In genomic region chr19:35871611-35872010, GRCh38 we compare ENCODE assay signal across 2 cellular contexts.
TF ChIP-seq lines count a peak whose summit lies in the region.

No MANE protein-coding gene starts in this region.

TF ChIP-seq in H1, 55 proteins besides CTCF, POLR2A, EP300 and RAD21:
- TF ChIP-seq BCL11A (IDR thresholded peaks at IDR 0.05; ENCODE audit: low read depth in 2 of 2, low read length in 2 of 2) (no peak), CREB1 (IDR thresholded peaks at IDR 0.05) (no peak), NANOG (IDR thresholded peaks at IDR 0.05; ENCODE audit: insufficient read depth, low read depth, low read length, poor library complexity, severe bottlenecking) (no peak), ATF2 (IDR thresholded peaks at IDR 0.05; ENCODE audit: low read length) (no peak), RFX5 (IDR thresholded peaks at IDR 0.05; ENCODE audit: borderline replicate concordance, low read depth, low read length) (no peak)
TF ChIP-seq in H1: peak in this region for 0.

TF ChIP-seq in HEK293T, 16 proteins besides CTCF, POLR2A, EP300 and RAD21:
- TF ChIP-seq NFRKB (IDR thresholded peaks at IDR 0.05), result no peak
- TF ChIP-seq L3MBTL2 (conservative IDR thresholded peaks at IDR 0.05), result no peak
- TF ChIP-seq FOXK2 (IDR thresholded peaks at IDR 0.05), result no peak
- TF ChIP-seq PKNOX1 (IDR thresholded peaks at IDR 0.05), result no peak
- TF ChIP-seq BHLHE40 (IDR thresholded peaks at IDR 0.05; ENCODE audit: borderline replicate concordance), result no peak
- no peak for TF ChIP-seq FOXM1 (IDR thresholded peaks at IDR 0.05; ENCODE audit: borderline replicate concordance)
- no peak for TF ChIP-seq TARDBP (IDR thresholded peaks at IDR 0.05)
- no peak for TF ChIP-seq ARNT (IDR thresholded peaks at IDR 0.05)
- no peak for TF ChIP-seq CTBP1 (IDR thresholded peaks at IDR 0.05; ENCODE audit: borderline replicate concordance)
- TF ChIP-seq LEF1 (IDR thresholded peaks at IDR 0.05; ENCODE audit: borderline replicate concordance), result no peak
- no peak for TF ChIP-seq SP1 (IDR thresholded peaks at IDR 0.05)
- TF ChIP-seq HDGF (IDR thresholded peaks at IDR 0.05; ENCODE audit: borderline replicate concordance), result no peak
- no peak for TF ChIP-seq ELF4 (IDR thresholded peaks at IDR 0.05)
- no peak for TF ChIP-seq SUZ12 (IDR thresholded peaks at IDR 0.05)
- TF ChIP-seq FOXA1 (IDR thresholded peaks at IDR 0.05), result no peak
- no peak for TF ChIP-seq ZNF384 (IDR thresholded peaks at IDR 0.05)
